Comparison of ENCODE assay signal across 1 cellular context in genomic region chr1:3673381-3674099, GRCh38.
TF ChIP-seq lines count a peak whose summit lies in the region.

No MANE protein-coding gene starts in this region.

TF ChIP-seq in H1, 55 proteins besides CTCF, POLR2A, EP300 and RAD21:
- no peak for TF ChIP-seq BCL11A (IDR thresholded peaks at IDR 0.05; ENCODE audit: low read depth in 2 of 2, low read length in 2 of 2)
- TF ChIP-seq HDAC2 (IDR thresholded peaks at IDR 0.05; ENCODE audit: borderline replicate concordance in 1 of 2, low read depth in 2 of 2, low read length in 2 of 2), result 0 out of 4 replicates have a peak, but pooled peaks of 1 of the 2 experiments have one; percentile 56
- TF ChIP-seq KDM1A (IDR thresholded peaks at IDR 0.05; ENCODE audit: borderline replicate concordance, low read length), result peak; percentile 57; the same call in 1 of the 2 replicates
- TF ChIP-seq MAFK (IDR thresholded peaks at IDR 0.05; ENCODE audit: low read depth, low read length), result no peak
